Comparison of ENCODE assay signal across 1 cellular context in genomic region chr9:134047868-134048581, GRCh38.
TF ChIP-seq lines count a peak whose summit lies in the region.

No MANE protein-coding gene starts in this region.

TF ChIP-seq in HepG2, 621 proteins besides CTCF, POLR2A, EP300 and RAD21:
- TF ChIP-seq ZBTB43 (CRISPR knock-in tag; conservative IDR thresholded peaks at IDR 0.05) (no peak), ZNF274 (CRISPR knock-in tag; IDR thresholded peaks at IDR 0.05) (no peak), AGO2 (optimal IDR thresholded peaks at IDR 0.05; ENCODE audit: low read depth, low read length) (peak; percentile 60)
- TF ChIP-seq, protein P1, sequence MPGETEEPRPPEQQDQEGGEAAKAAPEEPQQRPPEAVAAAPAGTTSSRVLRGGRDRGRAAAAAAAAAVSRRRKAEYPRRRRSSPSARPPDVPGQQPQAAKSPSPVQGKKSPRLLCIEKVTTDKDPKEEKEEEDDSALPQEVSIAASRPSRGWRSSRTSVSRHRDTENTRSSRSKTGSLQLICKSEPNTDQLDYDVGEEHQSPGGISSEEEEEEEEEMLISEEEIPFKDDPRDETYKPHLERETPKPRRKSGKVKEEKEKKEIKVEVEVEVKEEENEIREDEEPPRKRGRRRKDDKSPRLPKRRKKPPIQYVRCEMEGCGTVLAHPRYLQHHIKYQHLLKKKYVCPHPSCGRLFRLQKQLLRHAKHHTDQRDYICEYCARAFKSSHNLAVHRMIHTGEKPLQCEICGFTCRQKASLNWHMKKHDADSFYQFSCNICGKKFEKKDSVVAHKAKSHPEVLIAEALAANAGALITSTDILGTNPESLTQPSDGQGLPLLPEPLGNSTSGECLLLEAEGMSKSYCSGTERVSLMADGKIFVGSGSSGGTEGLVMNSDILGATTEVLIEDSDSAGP (CRISPR knock-in tag; IDR thresholded peaks at IDR 0.05; ENCODE audit: borderline replicate concordance), result 0 out of 2 replicates have a peak, but pooled peaks have one; percentile 10
